ENCODE assay signal across 8 cellular contexts in genomic region chr3:197959891-197960693, GRCh38. TPM values are rescaled to one million over a fixed set of nuclear protein-coding genes. Genes with fewer than 3 reads are reported as not detected.
DNase-seq lines count a peak whose midpoint lies in the region; ATAC-seq and TF ChIP-seq lines count a peak whose summit lies in the region.

LMLN (plus strand) TSS chr3:197960217; CDS start chr3:197960246, 29 bp downstream.

- 0 out of 2 replicates have a peak, but pooled peaks have one; percentile 2 for TF ChIP-seq RAD21 in Ishikawa (IDR thresholded peaks at IDR 0.05; ENCODE audit: low read depth)

- no peak for TF ChIP-seq EP300 in Ishikawa (IDR thresholded peaks at IDR 0.05; ENCODE audit: borderline replicate concordance)

- peak within 1 kb of the TSS; percentile 69 to 76 for H3K27ac ChIP-seq in mucosa of rectum (ENCODE audit: low read depth in 2 of 2, low read length in 2 of 2)

- peak; percentile 97 for ATAC-seq in GM21619 (IDR thresholded peaks at IDR 0.05; ENCODE audit: unreplicated experiment)

- H3K4me1 ChIP-seq in mucosa of rectum (ENCODE audit: control insufficient read depth in 2 of 2, insufficient read depth in 2 of 2, low read length in 2 of 2) = peaks cover 9 to 14% of the 10 kb centered on the region in 2 donors

- H3K4me3 ChIP-seq in epithelial cell of proximal tubule (ENCODE audit: low read depth, low read length) (peak within 1 kb of the TSS; percentile 91), mucosa of rectum (ENCODE audit: low read length in 2 of 2) (peak within 1 kb of the TSS; percentile 94 to 95)

- no peak for TF ChIP-seq CTCF in epithelial cell of proximal tubule (conservative IDR thresholded peaks at IDR 0.05; ENCODE audit: low read depth, low read length)

- peak within 1 kb of the TSS; percentile 74 to 89 for H3K9ac ChIP-seq in mucosa of rectum (ENCODE audit: low read depth in 1 of 2, low read length in 2 of 2)

- DNase-seq in DMS153 treated with DMSO at 0.1 percent for 48 hours (lab: John Stamatoyannopoulos, UW; ENCODE audit: unreplicated experiment) (peak; percentile 92), OCI-M2 (lab: John Stamatoyannopoulos, UW; ENCODE audit: unreplicated experiment) (peak; percentile 59), epithelial cell of proximal tubule (ENCODE audit: low read depth) (peak; percentile 57)
- peak; percentile 93 for DNase-seq in activated T-cell treated with anti-CD3 and anti-CD28 coated beads, Interleukin-2, amount 50 U/mL, for 1 hour
- DNase-seq in stimulated activated CD8-positive, alpha-beta memory T cell treated with anti-CD3 and anti-CD28 coated beads, Interleukin-4, amount 100 ng/mL, for 4 hours (ENCODE audit: low read depth in 2 of 2, low spot score in 1 of 2) = peak; percentile 88 to 91

- no peaks in the 10 kb centered on the region for H3K9me3 ChIP-seq in mucosa of rectum (ENCODE audit: control insufficient read depth in 2 of 2, low read length in 2 of 2)

- H3K27me3 ChIP-seq in mucosa of rectum (ENCODE audit: control insufficient read depth in 2 of 2, insufficient read depth in 2 of 2, low read length in 2 of 2) = no peaks in the 10 kb centered on the region

- peaks cover 15 to 17% of the 10 kb centered on the region in 2 donors for H3K36me3 ChIP-seq in mucosa of rectum (ENCODE audit: control insufficient read depth in 2 of 2, insufficient read depth in 2 of 2, low read length in 2 of 2)

TF ChIP-seq in Ishikawa, 13 proteins besides CTCF, POLR2A, EP300 and RAD21:
- TF ChIP-seq ZBTB7A (IDR thresholded peaks at IDR 0.05; ENCODE audit: low read depth) = no peak
- TF ChIP-seq, protein P1, sequence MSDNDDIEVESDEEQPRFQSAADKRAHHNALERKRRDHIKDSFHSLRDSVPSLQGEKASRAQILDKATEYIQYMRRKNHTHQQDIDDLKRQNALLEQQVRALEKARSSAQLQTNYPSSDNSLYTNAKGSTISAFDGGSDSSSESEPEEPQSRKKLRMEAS (IDR thresholded peaks at IDR 0.05) = peak; percentile 97
- TF ChIP-seq FOXM1 (IDR thresholded peaks at IDR 0.05; ENCODE audit: borderline replicate concordance, low read depth) = no peak
- TF ChIP-seq CEBPB (IDR thresholded peaks at IDR 0.05) = no peak
- peak; percentile 96 for TF ChIP-seq TAF1 (IDR thresholded peaks at IDR 0.05; ENCODE audit: low read depth)
- TF ChIP-seq YY1 (IDR thresholded peaks at IDR 0.05; ENCODE audit: low read depth) = peak; percentile 95
- no peak for TF ChIP-seq REST (IDR thresholded peaks at IDR 0.05; ENCODE audit: low read depth)
- TF ChIP-seq USF1 (IDR thresholded peaks at IDR 0.05) = peak; percentile 97
- peak; percentile 37; the same call in 1 of the 2 replicates for TF ChIP-seq EGR1 (IDR thresholded peaks at IDR 0.05)
- peak; percentile 79; the same call in 1 of the 2 replicates for TF ChIP-seq CREB1 (IDR thresholded peaks at IDR 0.05; ENCODE audit: low read depth)
- 0 out of 2 replicates have a peak, but pooled peaks have one; percentile 8 for TF ChIP-seq TEAD4 (IDR thresholded peaks at IDR 0.05)
- TF ChIP-seq NFIC (IDR thresholded peaks at IDR 0.05) = no peak
- no peak for TF ChIP-seq TCF12 (IDR thresholded peaks at IDR 0.05; ENCODE audit: low read depth)
TF ChIP-seq in Ishikawa: peak in this region for 7.

RNA-seq across cellular contexts. Expression of gene LMLN, which starts in this region (rescaled TPM):
- 2.0 and 4.0 TPM in 2 replicates for total RNA-seq in epithelial cell of proximal tubule

Comparison
In these comparisons a context has a peak if more than half of its experiments do, and no peak if none do; other contexts are left out.
1. Peak in every context shown above with its lines: DNase-seq, ATAC-seq, H3K4me3 ChIP-seq and H3K27ac ChIP-seq.